Comparison of ENCODE assay signal across 19 cellular contexts in genomic region chr20:22339946-22340345, GRCh38.
DNase-seq lines count a peak whose midpoint lies in the region; ATAC-seq and TF ChIP-seq lines count a peak whose summit lies in the region.
"Had no signal": no experiment of that assay in that cellular context is flagged by ENCODE, and none has a peak within 500 bp of the region (broad histone marks: within the 10 kb centered on the region; RNA-seq: fewer than 3 reads in every experiment).

No MANE protein-coding gene starts in this region.

- H2AFZ ChIP-seq in SK-N-SH (ENCODE audit: low read depth), result no peak overlapping the region
- H2AFZ ChIP-seq: PC-9 had no signal

- H3K4me1 ChIP-seq in breast epithelium, result no peaks in the 10 kb centered on the region
- peaks cover 31% of the 10 kb centered on the region for H3K4me1 ChIP-seq in RWPE2 (ENCODE audit: insufficient read depth, poor library complexity, severe bottlenecking)
- H3K4me1 ChIP-seq in SK-N-SH (ENCODE audit: control insufficient read depth in 1 of 2, insufficient read depth in 2 of 2, low read depth in 1 of 2, low read length in 1 of 2), result no peaks in the 10 kb centered on the region

- H3K27me3 ChIP-seq in breast epithelium (no peaks in the 10 kb centered on the region), RWPE2 (ENCODE audit: insufficient read depth, poor library complexity, severe bottlenecking) (no peaks in the 10 kb centered on the region), SK-N-SH (ENCODE audit: insufficient read depth) (peaks cover 39% of the 10 kb centered on the region)
- H3K27me3 ChIP-seq: SJSA1 had no signal

- WGBS in SK-N-SH (ENCODE audit: low lambda C conversion rate), result 20% methylated on average over 5 of the region's 5 CpGs

- H3K4me3 ChIP-seq in breast epithelium (no peak overlapping the region), RWPE2 (ENCODE audit: severe bottlenecking) (no peak overlapping the region), fibroblast of the aortic adventitia (ENCODE audit: low read depth, low read length) (no peak overlapping the region), SK-N-SH (ENCODE audit: low read depth in 2 of 2, low read length in 1 of 2) (no peak overlapping the region)
- H3K4me3 ChIP-seq: PC-9, SJSA1 had no signal

- no peak for TF ChIP-seq POLR2A in breast epithelium (IDR thresholded peaks at IDR 0.05)

- no peaks in the 10 kb centered on the region for H3K36me3 ChIP-seq in breast epithelium
- H3K36me3 ChIP-seq in RWPE2 (ENCODE audit: low read depth), result no peaks in the 10 kb centered on the region
- no peaks in the 10 kb centered on the region for H3K36me3 ChIP-seq in SK-N-SH (replicated peaks in 1 of 2; ENCODE audit: control insufficient read depth in 1 of 2, insufficient read depth in 2 of 2, low read length in 1 of 2)
- H3K36me3 ChIP-seq: SJSA1 had no signal

- no TSS peak for BruUV-seq in MCF 10A (replicated peaks; lab: Mats Ljungman, UMichigan)

- H3F3A ChIP-seq in SK-N-SH (replicated peaks; ENCODE audit: insufficient read depth), result no peaks in the 10 kb centered on the region

- no peaks in the 10 kb centered on the region for H3K9me2 ChIP-seq in SK-N-SH

- H3K9me3 Mint-ChIP-seq in MCF 10A (ENCODE audit: unreplicated experiment), result no peaks in the 10 kb centered on the region

- TF ChIP-seq EP300 in SK-N-SH (IDR thresholded peaks at IDR 0.05; ENCODE audit: borderline replicate concordance in 1 of 2, low read depth in 1 of 2, low read length in 1 of 2), result no peak

- peak overlapping the region; percentile 39 for H3K27ac Mint-ChIP-seq in MCF 10A (ENCODE audit: low read depth, unreplicated experiment)
- H3K27ac Mint-ChIP-seq: CD8-positive, alpha-beta memory T cell had no signal

- no peaks in the 10 kb centered on the region for H4K20me1 ChIP-seq in SK-N-SH (ENCODE audit: insufficient read depth)

- H3K27ac ChIP-seq in breast epithelium, result no peak overlapping the region
- peak overlapping the region; percentile 80 for H3K27ac ChIP-seq in RWPE2 (ENCODE audit: poor library complexity, severe bottlenecking)
- H3K27ac ChIP-seq in SK-N-SH (ENCODE audit: low read depth in 2 of 2, low read length in 1 of 2), result no peak overlapping the region
- H3K27ac ChIP-seq: PC-9, SJSA1 had no signal

- peaks cover 36% of the 10 kb centered on the region for H3K4me1 Mint-ChIP-seq in MCF 10A (ENCODE audit: insufficient read depth, unreplicated experiment)

- no peak overlapping the region for H3K9ac ChIP-seq in SK-N-SH

- CTCF ChIA-PET in MCF 10A (lab: Yijun Ruan, JAX), result interaction anchor here (0.6 to 6.0 kb wide), 51 partner anchors 8 to 1517 kb away, joined by 3 to 549 read pairs (median 6); no protein-coding TSS in a partner anchor
- CTCF ChIA-PET in SK-N-SH (lab: Yijun Ruan, JAX), result interaction anchor here (0.7 to 3.7 kb wide), 14 partner anchors 8 to 1000 kb away, joined by 3 to 51 read pairs (median 6); no protein-coding TSS in a partner anchor

- no peak for TF ChIP-seq RAD21 in SK-N-SH (IDR thresholded peaks at IDR 0.05; ENCODE audit: low read length)

- ATAC-seq in RWPE2 (ENCODE audit: low read depth), result peak; percentile 38; the same call in 1 of the 3 replicates

- DNase-seq in MCF 10A (ENCODE audit: unreplicated experiment) (peak; percentile 47), breast epithelium (ENCODE audit: low spot score in 2 of 2) (no peak), RWPE2 (ENCODE audit: low spot score) (no peak), fibroblast of the aortic adventitia (ENCODE audit: low read depth) (peak; percentile 20), GM20000 (ENCODE audit: low spot score) (no peak), T-helper 9 cell (no peak), foreskin melanocyte (no peak), SK-N-SH (no peak)
- DNase-seq: C1 segment of cervical spinal cord; CD8-positive, alpha-beta memory T cell; EL; KBM-7; NCI-H1092 treated with DMSO at 0.1 percent for 48 hours; NCI-H1694; NCI-H510A; NCI-H748 treated with DMSO at 0.1 percent for 48 hours; PC-9; SW 1271 had no signal

- H3K27me3 Mint-ChIP-seq in MCF 10A (ENCODE audit: insufficient read depth, unreplicated experiment), result no peaks in the 10 kb centered on the region
- H3K27me3 Mint-ChIP-seq: CD8-positive, alpha-beta memory T cell had no signal

- no peak for TF ChIP-seq CTCF in MCF 10A (IDR thresholded peaks at IDR 0.05; ENCODE audit: unreplicated experiment)
- no peak for TF ChIP-seq CTCF in breast epithelium (IDR thresholded peaks at IDR 0.05)
- no peak for TF ChIP-seq CTCF in RWPE2 (IDR thresholded peaks at IDR 0.05; ENCODE audit: poor library complexity, severe bottlenecking)
- TF ChIP-seq CTCF in fibroblast of the aortic adventitia (IDR thresholded peaks at IDR 0.05; ENCODE audit: insufficient read depth, low read length), result no peak
- TF ChIP-seq CTCF in GM20000 (IDR thresholded peaks at IDR 0.05; ENCODE audit: extremely low read depth, missing control alignments), result no peak
- TF ChIP-seq CTCF in SK-N-SH (IDR thresholded peaks at IDR 0.05), result no peak

- H3K36me3 Mint-ChIP-seq in MCF 10A (ENCODE audit: insufficient read depth, unreplicated experiment), result no peaks in the 10 kb centered on the region
- H3K36me3 Mint-ChIP-seq: CD8-positive, alpha-beta memory T cell had no signal

- H3K4me2 ChIP-seq in SK-N-SH, result no peak overlapping the region
- H3K4me2 ChIP-seq: PC-9 had no signal

- H3K9me3 ChIP-seq in breast epithelium (no peaks in the 10 kb centered on the region), RWPE2 (ENCODE audit: severe bottlenecking) (no peaks in the 10 kb centered on the region), SK-N-SH (no peaks in the 10 kb centered on the region)
- H3K9me3 ChIP-seq: SJSA1 had no signal

- no peaks in the 10 kb centered on the region for H3K79me2 ChIP-seq in SK-N-SH (ENCODE audit: insufficient read depth)

- no peak overlapping the region for H3K4me3 Mint-ChIP-seq in MCF 10A (ENCODE audit: unreplicated experiment)
- H3K4me3 Mint-ChIP-seq: CD8-positive, alpha-beta memory T cell had no signal

- intact Hi-C loops in MCF 10A (cut with micrococcal nuclease) (loop anchor here (1.0 to 2.0 kb wide), 5 partner anchors 35 to 344 kb away; no protein-coding TSS in a partner anchor), breast epithelium (cut with DNase I; ENCODE audit: low total_unique reads) (loop anchor here (5.0 kb wide), 1 partner anchor 457 kb away; no protein-coding TSS in a partner anchor)

- POLR2A ChIA-PET in MCF 10A (lab: Yijun Ruan, JAX), result interaction anchor here (0.7 to 4.2 kb wide), 10 partner anchors 11 to 346 kb away, joined by 3 to 31 read pairs (median 8); no protein-coding TSS in a partner anchor
- POLR2A ChIA-PET in SK-N-SH (lab: Yijun Ruan, JAX), result no interaction called here

TF ChIP-seq in SK-N-SH, 30 proteins besides CTCF, POLR2A, EP300 and RAD21 (continues in another document):
- no peak for TF ChIP-seq TEAD4 (IDR thresholded peaks at IDR 0.05; ENCODE audit: borderline replicate concordance, insufficient read depth)
- no peak for TF ChIP-seq GABPA (IDR thresholded peaks at IDR 0.05; ENCODE audit: low read depth)
- TF ChIP-seq SIN3A (IDR thresholded peaks at IDR 0.05; ENCODE audit: borderline replicate concordance, low read depth, low read length), result no peak
- no peak for TF ChIP-seq ELF1 (IDR thresholded peaks at IDR 0.05)
- TF ChIP-seq RCOR1 (IDR thresholded peaks at IDR 0.05; ENCODE audit: low read length), result no peak
- TF ChIP-seq REST (IDR thresholded peaks at IDR 0.05; ENCODE audit: low read depth, low read length), result no peak
- TF ChIP-seq YY1 (IDR thresholded peaks at IDR 0.05; ENCODE audit: low read depth), result no peak
- no peak for TF ChIP-seq FOXJ3 (CRISPR knock-in tag; IDR thresholded peaks at IDR 0.05)
- no peak for TF ChIP-seq USF1 (IDR thresholded peaks at IDR 0.05; ENCODE audit: borderline replicate concordance, low read depth)
- TF ChIP-seq, protein P1, sequence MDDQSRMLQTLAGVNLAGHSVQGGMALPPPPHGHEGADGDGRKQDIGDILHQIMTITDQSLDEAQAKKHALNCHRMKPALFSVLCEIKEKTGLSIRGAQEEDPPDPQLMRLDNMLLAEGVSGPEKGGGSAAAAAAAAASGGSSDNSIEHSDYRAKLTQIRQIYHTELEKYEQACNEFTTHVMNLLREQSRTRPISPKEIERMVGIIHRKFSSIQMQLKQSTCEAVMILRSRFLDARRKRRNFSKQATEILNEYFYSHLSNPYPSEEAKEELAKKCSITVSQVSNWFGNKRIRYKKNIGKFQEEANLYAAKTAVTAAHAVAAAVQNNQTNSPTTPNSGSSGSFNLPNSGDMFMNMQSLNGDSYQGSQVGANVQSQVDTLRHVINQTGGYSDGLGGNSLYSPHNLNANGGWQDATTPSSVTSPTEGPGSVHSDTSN (IDR thresholded peaks at IDR 0.05), result no peak
- no peak for TF ChIP-seq FOSL2 (IDR thresholded peaks at IDR 0.05; ENCODE audit: borderline replicate concordance, low read depth)

Comparison
In these comparisons a context has a peak if more than half of its experiments do, and no peak if none do; other contexts are left out.
1. DNase-seq: peak in MCF 10A (single experiment) and fibroblast of the aortic adventitia (single experiment); none in breast epithelium (0 of 2), RWPE2 (single experiment), GM20000 (single experiment), T-helper 9 cell (single experiment), foreskin melanocyte (single experiment) and SK-N-SH (single experiment).